17 cellular contexts compared by ENCODE assay signal in the genomic region with DNA sequence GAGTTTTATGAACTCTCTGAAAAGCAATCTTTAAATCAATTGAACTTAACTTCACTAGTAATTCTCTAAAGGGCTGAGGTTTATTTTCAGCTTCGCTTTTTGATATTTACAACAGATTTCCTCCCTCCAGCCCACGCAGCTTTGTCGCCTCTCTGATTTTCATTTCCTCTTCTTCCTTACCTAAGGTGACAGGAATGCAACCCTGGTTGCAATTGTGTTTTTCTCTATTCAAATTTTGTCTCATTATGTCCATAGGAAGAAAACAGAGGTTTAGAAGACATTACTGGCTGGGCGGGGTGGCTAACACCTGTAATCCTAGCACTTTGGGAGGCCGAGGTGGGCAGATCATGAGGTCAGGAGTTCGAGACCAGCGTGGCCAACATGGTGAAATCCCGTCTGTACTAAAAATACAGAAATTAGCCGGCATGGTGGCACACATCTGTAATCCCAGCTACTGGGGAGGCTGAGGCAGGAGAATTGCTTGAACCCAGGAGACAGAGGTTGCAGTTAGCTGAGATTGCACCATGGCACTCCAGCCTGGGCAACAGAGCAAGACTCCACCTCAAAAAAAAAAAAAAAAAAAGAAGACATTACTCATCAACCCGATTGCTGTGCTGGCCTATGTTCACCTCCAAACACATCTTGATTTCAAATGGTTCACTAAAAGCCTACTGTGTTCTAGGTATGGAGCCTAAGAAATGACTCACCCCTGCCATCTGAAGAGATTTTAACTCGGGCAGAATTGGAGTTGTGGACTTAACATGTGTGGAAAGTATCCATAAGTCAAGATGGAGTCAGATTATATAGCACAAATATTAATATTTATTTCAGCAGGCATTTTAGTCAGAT. TPM values are rescaled to one million over a fixed set of nuclear protein-coding genes. Genes with fewer than 3 reads are reported as not detected.
DNase-seq lines count a peak whose midpoint lies in the region; ATAC-seq, FAIRE-seq and TF ChIP-seq lines count a peak whose summit lies in the region.
"Had no signal": no experiment of that assay in that cellular context is flagged by ENCODE, and none has a peak within 500 bp of the region (broad histone marks: within the 10 kb centered on the region; RNA-seq: fewer than 3 reads in every experiment).

No MANE protein-coding gene starts in this region.

- peaks cover 75% of the 10 kb centered on the region for H3K4me1 Mint-ChIP-seq in activated naive CD8-positive, alpha-beta T cell (ENCODE audit: low read depth)
- peaks cover 55% of the 10 kb centered on the region for H3K4me1 Mint-ChIP-seq in activated naive CD8-positive, alpha-beta T cell treated with anti-CD3 and anti-CD28 coated beads for 36 hours

- no peak overlapping the region for H3K4me3 ChIP-seq in pancreas
- H3K4me3 ChIP-seq: body of pancreas, neural progenitor cell, smooth muscle cell had no signal

- peaks cover 5% of the 10 kb centered on the region for H3K9me3 Mint-ChIP-seq in activated naive CD8-positive, alpha-beta T cell (ENCODE audit: low read depth)
- peaks cover 12% of the 10 kb centered on the region for H3K9me3 Mint-ChIP-seq in activated naive CD8-positive, alpha-beta T cell treated with anti-CD3 and anti-CD28 coated beads for 36 hours
- H3K9me3 Mint-ChIP-seq: neural progenitor cell had no signal

- TF ChIP-seq CTCF in pancreas (IDR thresholded peaks at IDR 0.05) = no peak

- H3K27ac Mint-ChIP-seq in activated naive CD8-positive, alpha-beta T cell = peak overlapping the region; percentile 54
- H3K27ac Mint-ChIP-seq in activated naive CD8-positive, alpha-beta T cell treated with anti-CD3 and anti-CD28 coated beads for 36 hours = no peak overlapping the region
- H3K27ac Mint-ChIP-seq: endodermal cell, H9, neural progenitor cell had no signal

- H3K4me3 Mint-ChIP-seq in activated naive CD8-positive, alpha-beta T cell = no peak overlapping the region
- H3K4me3 Mint-ChIP-seq in activated naive CD8-positive, alpha-beta T cell treated with anti-CD3 and anti-CD28 coated beads for 36 hours = no peak overlapping the region
- H3K4me3 Mint-ChIP-seq: endodermal cell, H9, neural progenitor cell had no signal

- no peaks in the 10 kb centered on the region for H3K27me3 Mint-ChIP-seq in activated naive CD8-positive, alpha-beta T cell
- no peaks in the 10 kb centered on the region for H3K27me3 Mint-ChIP-seq in activated naive CD8-positive, alpha-beta T cell treated with anti-CD3 and anti-CD28 coated beads for 36 hours

- H3K27ac ChIP-seq in pancreas = no peak overlapping the region
- H3K27ac ChIP-seq: body of pancreas, neural progenitor cell had no signal

- DNase-seq in activated naive CD8-positive, alpha-beta T cell treated with anti-CD3 and anti-CD28 coated beads for 36 hours = no peak
- no peak for DNase-seq in pancreas
- DNase-seq in activated naive CD4-positive, alpha-beta T cell (lab: John Stamatoyannopoulos, UW) = no peak
- no peak for DNase-seq in NCI-H510A treated with DMSO at 0.1 percent for 48 hours (lab: John Stamatoyannopoulos, UW)
- DNase-seq: activated T-cell treated with anti-CD3 and anti-CD28 coated beads for 4 hours, body of pancreas, DMS79 treated with DMSO at 0.1 percent for 48 hours, endodermal cell, H9, NCI-H526, SHP77 treated with DMSO at 0.1 percent for 48 hours had no signal

- no peaks in the 10 kb centered on the region for H3K36me3 Mint-ChIP-seq in activated naive CD8-positive, alpha-beta T cell
- peaks cover 23% of the 10 kb centered on the region for H3K36me3 Mint-ChIP-seq in activated naive CD8-positive, alpha-beta T cell treated with anti-CD3 and anti-CD28 coated beads for 36 hours
- H3K36me3 Mint-ChIP-seq: neural progenitor cell had no signal

- WGBS in pancreas, 2 donors = 63 to 64% methylated on average over 11 of the region's 11 CpGs

- peaks cover 0 to 10% (median 2%) of the 10 kb centered on the region in 4 donors for H3K27me3 ChIP-seq in pancreas
- H3K27me3 ChIP-seq: body of pancreas, neural progenitor cell had no signal

- ATAC-seq in GM21723 (IDR thresholded peaks at IDR 0.05; ENCODE audit: unreplicated experiment) = peak; percentile 66
- ATAC-seq in HG03521 (IDR thresholded peaks at IDR 0.05; ENCODE audit: unreplicated experiment) = peak; percentile 42
- ATAC-seq in pancreas = no peak
- no peak for ATAC-seq in HG03571 (IDR thresholded peaks at IDR 0.05; ENCODE audit: unreplicated experiment)
- ATAC-seq: body of pancreas had no signal

- H3K36me3 ChIP-seq in pancreas = no peaks in the 10 kb centered on the region
- H3K36me3 ChIP-seq: neural progenitor cell had no signal

- H3K9me3 ChIP-seq in pancreas = no peaks in the 10 kb centered on the region
- H3K9me3 ChIP-seq: body of pancreas had no signal

- intact Hi-C loops in pancreas (cut with DNase I) = no loop called here

- no peak for FAIRE-seq in pancreas (lab: Jason Lieb, UNC)

- no peaks in the 10 kb centered on the region for H3K4me1 ChIP-seq in pancreas
- H3K4me1 ChIP-seq: body of pancreas had no signal

RNA-seq across cellular contexts. Expression of gene VSIG4, which starts 36.8 kb away (rescaled TPM):
- not detected for total RNA-seq in activated naive CD8-positive, alpha-beta T cell treated with anti-CD3 and anti-CD28 coated beads for 36 hours
- 10 to 100 TPM in 3 of 6 donors, 1 to 10 TPM in 3; 1.4 to 42.6 (median 8.5) TPM for total RNA-seq in pancreas
- 1 to 10 TPM; 4.2 to 5.1 TPM for polyA plus RNA-seq in pancreas
- total RNA-seq: endodermal cell, H9, smooth muscle cell had no signal
- polyA plus RNA-seq: smooth muscle cell had no signal

Comparison
In these comparisons a context has a peak if more than half of its experiments do, and no peak if none do; other contexts are left out.
1. ATAC-seq: peak in GM21723 (single experiment) and HG03521 (single experiment); none in pancreas (0 of 4) and HG03571 (single experiment).